In the genomic region with DNA sequence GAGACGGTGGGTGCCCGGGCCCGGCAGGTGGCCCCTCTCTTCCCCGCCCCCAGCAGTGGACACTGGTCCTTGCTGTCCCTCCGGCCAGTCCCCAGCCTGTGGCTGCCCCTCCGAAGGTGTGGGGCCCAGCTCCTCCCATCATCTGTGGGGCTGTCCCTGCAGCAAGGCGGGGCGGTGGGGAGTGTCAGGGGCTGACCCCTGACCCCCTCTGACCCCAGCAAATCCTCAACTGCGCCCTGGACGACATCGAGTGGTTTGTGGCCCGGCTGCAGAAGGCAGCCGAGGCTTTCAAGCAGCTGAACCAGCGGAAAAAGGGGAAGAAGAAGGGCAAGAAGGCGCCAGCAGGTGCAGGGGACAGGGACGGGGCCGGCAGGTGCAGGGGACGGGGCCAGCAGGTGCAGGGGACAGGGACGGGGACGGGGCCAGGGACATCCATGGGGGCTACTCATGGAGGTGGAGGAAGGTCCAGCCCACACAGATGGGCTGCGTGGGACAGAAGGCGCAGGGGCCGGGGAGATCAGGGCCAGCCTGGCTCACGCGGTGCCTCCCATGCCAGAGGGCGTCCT, we compare ENCODE assay signal across 10 cellular contexts. TPM values are rescaled to one million over a fixed set of nuclear protein-coding genes. Genes with fewer than 3 reads are reported as not detected.
DNase-seq lines count a peak whose midpoint lies in the region; ATAC-seq, FAIRE-seq and TF ChIP-seq lines count a peak whose summit lies in the region.
"Had no signal": no experiment of that assay in that cellular context is flagged by ENCODE, and none has a peak within 500 bp of the region (broad histone marks: within the 10 kb centered on the region; RNA-seq: fewer than 3 reads in every experiment).

No MANE protein-coding gene starts in this region.

- H3K9me3 Mint-ChIP-seq in naive thymus-derived CD4-positive, alpha-beta T cell, result peaks cover 0 to 2% (median 0%) of the 10 kb centered on the region in 11 donors

- H3K4me3 Mint-ChIP-seq in naive thymus-derived CD4-positive, alpha-beta T cell, result peak overlapping the region in 8 of 10 donors; percentile 36 to 79 (median 62)

- CTCF ChIA-PET in OCI-LY7 (lab: Charles Lee; ENCODE audit: unreplicated experiment), result interaction anchor here (1.7 kb wide), 1 partner anchor 25 kb away, joined by 26 read pairs; the partner anchor contains the start of genes DEAF1 and TMEM80
- CTCF ChIA-PET in naive thymus-derived CD4-positive, alpha-beta T cell (lab: Charles Lee), result interaction anchor here (1.0 to 4.3 kb wide), 7 partner anchors 30 to 166 kb away, joined by 3 to 41 read pairs (median 5); no protein-coding TSS in a partner anchor

- no peak overlapping the region for H3K27ac ChIP-seq in OCI-LY7 (ENCODE audit: low read depth, low read length, poor library complexity, severe bottlenecking)
- no peak overlapping the region for H3K27ac ChIP-seq in naive thymus-derived CD4-positive, alpha-beta T cell (ENCODE audit: low read depth, low read length)
- H3K27ac ChIP-seq: adrenal gland, epithelial cell of prostate, parathyroid adenoma had no signal

- intact Hi-C loops in OCI-LY7 (cut with micrococcal nuclease; ENCODE audit: unreplicated experiment), result loop anchor here (5.0 kb wide), 1 partner anchor 164 kb away; no protein-coding TSS in a partner anchor
- intact Hi-C loops in naive thymus-derived CD4-positive, alpha-beta T cell (cut with micrococcal nuclease), result loop anchor here (5.0 to 10.0 kb wide), 3 partner anchors 184 to 314 kb away; partner anchors contain the start of genes HRAS (in 1 of the 2), LRRC56 (in 1 of the 2) and PTDSS2 (in 1 of the 2)

- H3K36me3 Mint-ChIP-seq in naive thymus-derived CD4-positive, alpha-beta T cell, result no peaks in the 10 kb centered on the region

- peaks cover 43% of the 10 kb centered on the region for H3K4me1 ChIP-seq in OCI-LY7 (ENCODE audit: insufficient read depth, low read length, poor library complexity, severe bottlenecking)
- peaks cover 8 to 21% of the 10 kb centered on the region in 2 donors for H3K4me1 ChIP-seq in naive thymus-derived CD4-positive, alpha-beta T cell (ENCODE audit: control insufficient read depth in 2 of 2, insufficient read depth in 2 of 2, low read length in 2 of 2)
- H3K4me1 ChIP-seq: parathyroid adenoma had no signal

- H3K27me3 Mint-ChIP-seq in naive thymus-derived CD4-positive, alpha-beta T cell, result peaks cover 0 to 40% (median 20%) of the 10 kb centered on the region in 5 donors

- POLR2A ChIA-PET in OCI-LY7 (lab: Charles Lee), result interaction anchor here (0.6 kb wide), 1 partner anchor 62 kb away, joined by 3 read pairs; no protein-coding TSS in a partner anchor
- POLR2A ChIA-PET in naive thymus-derived CD4-positive, alpha-beta T cell (lab: Charles Lee), result interaction anchor here (0.6 to 7.7 kb wide), 12 partner anchors 16 to 274 kb away, joined by 3 to 68 read pairs (median 3); partner anchors contain the start of genes DEAF1, LMNTD2, TALDO1 and TMEM80

- H3K9me2 ChIP-seq in OCI-LY7 (ENCODE audit: insufficient read depth, low read length), result no peaks in the 10 kb centered on the region

- TF ChIP-seq POLR2A in GM12892 (IDR thresholded peaks at IDR 0.05; ENCODE audit: low read depth, low read length), result no peak

- H4K20me1 ChIP-seq in OCI-LY7 (ENCODE audit: insufficient read depth, low read length), result no peaks in the 10 kb centered on the region

- no peak for DNase-seq in GM12892 (ENCODE audit: insufficient read length)
- peak; percentile 48 for DNase-seq in OCI-LY7 (ENCODE audit: low spot score)
- no peak for DNase-seq in naive thymus-derived CD4-positive, alpha-beta T cell
- no peak for DNase-seq in NCI-H1436 treated with DMSO at 0.1 percent for 48 hours (lab: John Stamatoyannopoulos, UW)
- DNase-seq in MG63, result no peak

- peak; percentile 17 for FAIRE-seq in GM12892 (lab: Jason Lieb, UNC)
- FAIRE-seq: TTC549 had no signal

- H3K4me3 ChIP-seq in OCI-LY7 (ENCODE audit: low read depth, low read length, poor library complexity, severe bottlenecking) (peak overlapping the region; percentile 5), MG63 (no peak overlapping the region)
- H3K4me3 ChIP-seq in naive thymus-derived CD4-positive, alpha-beta T cell (ENCODE audit: low read length), result no peak overlapping the region
- H3K4me3 ChIP-seq: adrenal gland had no signal

- H3K27me3 ChIP-seq in naive thymus-derived CD4-positive, alpha-beta T cell (ENCODE audit: control insufficient read depth in 2 of 2, insufficient read depth in 2 of 2, low read length in 2 of 2), result no peaks in the 10 kb centered on the region
- H3K27me3 ChIP-seq in MG63, result no peaks in the 10 kb centered on the region

- H3K9me3 ChIP-seq in OCI-LY7 (ENCODE audit: low read length), result no peaks in the 10 kb centered on the region
- no peaks in the 10 kb centered on the region for H3K9me3 ChIP-seq in naive thymus-derived CD4-positive, alpha-beta T cell (ENCODE audit: control insufficient read depth in 2 of 3, low read length in 3 of 3)
- no peaks in the 10 kb centered on the region for H3K9me3 ChIP-seq in MG63
- H3K9me3 ChIP-seq: adrenal gland had no signal

- BruUV-seq in OCI-LY7 (replicated peaks; lab: Mats Ljungman, UMichigan), result no TSS peak

- peak overlapping the region; percentile 59 for H3K4me2 ChIP-seq in OCI-LY7 (ENCODE audit: low read length)

- H3K4me1 Mint-ChIP-seq in naive thymus-derived CD4-positive, alpha-beta T cell, result peaks cover 6 to 15% (median 10%) of the 10 kb centered on the region in 7 donors

- H3K27ac Mint-ChIP-seq in naive thymus-derived CD4-positive, alpha-beta T cell, result peak overlapping the region in 1 of 9 donors; percentile 54

- H3K79me2 ChIP-seq in OCI-LY7 (ENCODE audit: insufficient read depth, low read depth, low read length), result no peaks in the 10 kb centered on the region
- H3K79me2 ChIP-seq: parathyroid adenoma had no signal

- no peak overlapping the region for H2AFZ ChIP-seq in OCI-LY7 (ENCODE audit: low read length)
- H2AFZ ChIP-seq: parathyroid adenoma had no signal

- ATAC-seq in naive thymus-derived CD4-positive, alpha-beta T cell, result no peak
- ATAC-seq in GM18861 (IDR thresholded peaks at IDR 0.05; ENCODE audit: unreplicated experiment), result no peak

- TF ChIP-seq CTCF in OCI-LY7 (conservative IDR thresholded peaks at IDR 0.05; ENCODE audit: low read length), result no peak

- no peaks in the 10 kb centered on the region for H3K36me3 ChIP-seq in OCI-LY7 (ENCODE audit: insufficient read depth, low read length)
- no peaks in the 10 kb centered on the region for H3K36me3 ChIP-seq in naive thymus-derived CD4-positive, alpha-beta T cell (ENCODE audit: control insufficient read depth in 2 of 3, insufficient read depth in 3 of 3, low read length in 3 of 3)
- no peaks in the 10 kb centered on the region for H3K36me3 ChIP-seq in MG63
- H3K36me3 ChIP-seq: adrenal gland had no signal

RNA-seq across cellular contexts. Expression of gene EPS8L2, which starts 15.4 kb away (rescaled TPM):
- polyA plus RNA-seq in GM12892 (2012; ENCODE audit: missing spikeins), result 13.7 TPM
- 3.8 and 4.8 TPM in 2 replicates for total RNA-seq in OCI-LY7 (2014; rRNA removed; shearing (Covaris generic))
- total RNA-seq in OCI-LY7 (2022), result 7.1 and 9.3 TPM in 2 replicates
- total RNA-seq in naive thymus-derived CD4-positive, alpha-beta T cell, result 10 to 100 TPM in 3 of 5 experiments, 1 to 10 TPM in 2; 7.2 to 16.6 (median 10.9) TPM
- polyA plus RNA-seq in naive thymus-derived CD4-positive, alpha-beta T cell, result 1 to 10 TPM; 4.5 to 4.6 TPM
- total RNA-seq in MG63 (2014; rRNA removed; shearing (Covaris generic); ENCODE audit: low replicate concordance), result 10.7 and 23.4 TPM in 2 replicates

RNA-seq across cellular contexts. Expression of gene TMEM80, which starts 25.8 kb away (rescaled TPM):
- polyA plus RNA-seq in GM12892 (2012; ENCODE audit: missing spikeins), result 13.3 TPM
- total RNA-seq in OCI-LY7 (2014; rRNA removed; shearing (Covaris generic)), result 52.8 and 56.8 TPM in 2 replicates
- total RNA-seq in OCI-LY7 (2022), result 51.6 and 52.7 TPM in 2 replicates
- 10 to 100 TPM; 26.2 to 44.3 (median 40.4) TPM for total RNA-seq in naive thymus-derived CD4-positive, alpha-beta T cell
- 10 to 100 TPM; 31.4 to 37.8 TPM for polyA plus RNA-seq in naive thymus-derived CD4-positive, alpha-beta T cell
- 32.4 and 98.7 TPM in 2 replicates for total RNA-seq in MG63 (2014; rRNA removed; shearing (Covaris generic); ENCODE audit: low replicate concordance)

RNA-seq across cellular contexts. Expression of gene TALDO1, which starts 25.8 kb away (rescaled TPM):
- 113 TPM for polyA plus RNA-seq in GM12892 (2012; ENCODE audit: missing spikeins)
- 209 and 226 TPM in 2 replicates for total RNA-seq in OCI-LY7 (2014; rRNA removed; shearing (Covaris generic))
- 172 and 195 TPM in 2 replicates for total RNA-seq in OCI-LY7 (2022)
- total RNA-seq in naive thymus-derived CD4-positive, alpha-beta T cell, result 100 to 1,000 TPM in 2 of 5 experiments, 10 to 100 TPM in 3; 61.4 to 272 (median 90.3) TPM
- 100 to 1,000 TPM; 179 to 214 TPM for polyA plus RNA-seq in naive thymus-derived CD4-positive, alpha-beta T cell
- total RNA-seq in MG63 (2014; rRNA removed; shearing (Covaris generic); ENCODE audit: low replicate concordance), result 200 and 209 TPM in 2 replicates

RNA-seq across cellular contexts. Expression of gene DEAF1, which starts 26.4 kb away (rescaled TPM):
- 23.2 TPM for polyA plus RNA-seq in GM12892 (2012; ENCODE audit: missing spikeins)
- 35.6 and 42.7 TPM in 2 replicates for total RNA-seq in OCI-LY7 (2014; rRNA removed; shearing (Covaris generic))
- total RNA-seq in OCI-LY7 (2022), result 63.0 and 66.2 TPM in 2 replicates
- 100 to 1,000 TPM in 1 of 5 experiments, 10 to 100 TPM in 4; 44.5 to 117 (median 54.2) TPM for total RNA-seq in naive thymus-derived CD4-positive, alpha-beta T cell
- 10 to 100 TPM; 33.0 to 71.8 TPM for polyA plus RNA-seq in naive thymus-derived CD4-positive, alpha-beta T cell
- total RNA-seq in MG63 (2014; rRNA removed; shearing (Covaris generic); ENCODE audit: low replicate concordance), result 14.8 and 34.6 TPM in 2 replicates

RNA-seq across cellular contexts. Expression of gene GATD1, which starts 55.9 kb away (rescaled TPM):
- 19.1 TPM for polyA plus RNA-seq in GM12892 (2012; ENCODE audit: missing spikeins)
- total RNA-seq in OCI-LY7 (2014; rRNA removed; shearing (Covaris generic)), result 73.3 and 109 TPM in 2 replicates
- total RNA-seq in OCI-LY7 (2022), result 117 and 141 TPM in 2 replicates
- total RNA-seq in naive thymus-derived CD4-positive, alpha-beta T cell, result 10 to 100 TPM; 37.8 to 59.2 (median 52.9) TPM
- polyA plus RNA-seq in naive thymus-derived CD4-positive, alpha-beta T cell, result 10 to 100 TPM in 1 of 2 donors, 1 to 10 TPM in 1; 8.1 to 17.8 TPM
- total RNA-seq in MG63 (2014; rRNA removed; shearing (Covaris generic); ENCODE audit: low replicate concordance), result 46.1 and 80.1 TPM in 2 replicates
